In genomic region chr4:7827566-7827965, GRCh38 we compare ENCODE assay signal across 10 cellular contexts.
DNase-seq lines count a peak whose midpoint lies in the region; ATAC-seq and TF ChIP-seq lines count a peak whose summit lies in the region.
"Had no signal": no experiment of that assay in that cellular context is flagged by ENCODE, and none has a peak within 500 bp of the region (broad histone marks: within the 10 kb centered on the region; RNA-seq: fewer than 3 reads in every experiment).

No MANE protein-coding gene starts in this region.

- H3K4me3 Mint-ChIP-seq in T-helper 17 cell, result peak overlapping the region; percentile 77

- ATAC-seq in T-helper 17 cell (no peak), psoas muscle (no peak), HG02973 (IDR thresholded peaks at IDR 0.05; ENCODE audit: unreplicated experiment) (no peak)

- 93% methylated on average over 11 of the region's 11 CpGs for WGBS in esophagus muscularis mucosa
- 92 to 99% (median 97%) methylated on average over 11 of the region's 11 CpGs for WGBS in psoas muscle, 3 donors

- DNase-seq in GM03348 (ENCODE audit: low spot score) (peak; percentile 31), T-helper 17 cell (no peak), esophagus muscularis mucosa (ENCODE audit: extremely low spot score) (no peak), psoas muscle (no peak), HT-29 (ENCODE audit: low spot score) (no peak), NCI-H1436 (lab: John Stamatoyannopoulos, UW) (no peak), NCI-H524 (lab: John Stamatoyannopoulos, UW) (no peak)
- DNase-seq: NCI-H1105 treated with DMSO at 0.1 percent for 48 hours had no signal

- no peak for TF ChIP-seq EP300 in esophagus muscularis mucosa (IDR thresholded peaks at IDR 0.05)

- no peaks in the 10 kb centered on the region for H3K27me3 Mint-ChIP-seq in T-helper 17 cell

- H3K27me3 ChIP-seq in esophagus muscularis mucosa (no peaks in the 10 kb centered on the region), psoas muscle (ENCODE audit: insufficient read depth in 3 of 3, low read length in 2 of 3) (no peaks in the 10 kb centered on the region)

- H3K4me1 Mint-ChIP-seq in T-helper 17 cell, result peaks cover 53% of the 10 kb centered on the region

- peaks cover 0 to 17% (median 6%) of the 10 kb centered on the region in 4 donors for H3K36me3 ChIP-seq in esophagus muscularis mucosa
- no peaks in the 10 kb centered on the region for H3K36me3 ChIP-seq in psoas muscle (ENCODE audit: insufficient read depth in 1 of 2, low read depth in 1 of 2)

- H3K36me3 Mint-ChIP-seq in T-helper 17 cell (ENCODE audit: low read depth), result no peaks in the 10 kb centered on the region

- no peak for TF ChIP-seq POLR2A in esophagus muscularis mucosa (IDR thresholded peaks at IDR 0.05; ENCODE audit: low read depth)

- H3K27ac ChIP-seq in esophagus muscularis mucosa (replicated peaks in 1 of 4) (peak overlapping the region; percentile 74 to 81 (median 80)), psoas muscle (peak overlapping the region; percentile 87)
- H3K27ac ChIP-seq: VCaP had no signal

- no peaks in the 10 kb centered on the region for H3K9me3 ChIP-seq in T-helper 17 cell (ENCODE audit: control insufficient read depth, low read length, poor library complexity, severe bottlenecking)
- no peaks in the 10 kb centered on the region for H3K9me3 ChIP-seq in esophagus muscularis mucosa
- no peaks in the 10 kb centered on the region for H3K9me3 ChIP-seq in psoas muscle

- H3K4me1 ChIP-seq in esophagus muscularis mucosa, result peaks cover 42 to 71% (median 67%) of the 10 kb centered on the region in 4 donors
- peaks cover 51% of the 10 kb centered on the region for H3K4me1 ChIP-seq in psoas muscle

- H3K27ac Mint-ChIP-seq in T-helper 17 cell, result peak overlapping the region; percentile 93

- H3K4me3 ChIP-seq in esophagus muscularis mucosa (no peak overlapping the region), psoas muscle (no peak overlapping the region)

- intact Hi-C loops in esophagus muscularis mucosa (cut with DNase I), result no loop called here
- intact Hi-C loops in psoas muscle (cut with DNase I), result no loop called here

- TF ChIP-seq CTCF in esophagus muscularis mucosa (IDR thresholded peaks at IDR 0.05) (no peak), psoas muscle (IDR thresholded peaks at IDR 0.05) (no peak)
